10 cellular contexts compared by ENCODE assay signal in genomic region chr3:114363554-114364202, GRCh38.
DNase-seq lines count a peak whose midpoint lies in the region; ATAC-seq and TF ChIP-seq lines count a peak whose summit lies in the region.
"Had no signal": no experiment of that assay in that cellular context is flagged by ENCODE, and none has a peak within 500 bp of the region (broad histone marks: within the 10 kb centered on the region; RNA-seq: fewer than 3 reads in every experiment).

No MANE protein-coding gene starts in this region.

- H3K4me1 Mint-ChIP-seq in type B pancreatic cell (ENCODE audit: unreplicated experiment), result peaks cover 17% of the 10 kb centered on the region

- H3K9me3 ChIP-seq in sigmoid colon, result no peaks in the 10 kb centered on the region

- intact Hi-C loops in left cardiac atrium (cut with DNase I), result no loop called here
- intact Hi-C loops in sigmoid colon (cut with DNase I), result no loop called here

- H3K27ac ChIP-seq in sigmoid colon, result peak overlapping the region in 3 of 4 donors; percentile 40 to 56 (median 45)

- H3K27ac Mint-ChIP-seq in type B pancreatic cell, result no peak overlapping the region

- H3K36me3 Mint-ChIP-seq in type B pancreatic cell, result no peaks in the 10 kb centered on the region

- ATAC-seq in left cardiac atrium, result peak; percentile 64 to 91
- no peak for ATAC-seq in GM18870 (IDR thresholded peaks at IDR 0.05; ENCODE audit: unreplicated experiment)

- peak; percentile 41 for DNase-seq in G401 (ENCODE audit: low spot score)
- peak; percentile 70 for DNase-seq in amniotic epithelial cell (ENCODE audit: low read depth)
- DNase-seq in left cardiac atrium, result no peak
- no peak for DNase-seq in sigmoid colon
- no peak for DNase-seq in type B pancreatic cell (ENCODE audit: extremely low spot score, unreplicated experiment)
- DNase-seq in activated effector memory CD4-positive, alpha-beta T cell treated with anti-CD3 and anti-CD28 coated beads, Interleukin-2, amount 50 U/mL, for 16 hours, result no peak
- DNase-seq in MV-4-11 (lab: John Stamatoyannopoulos, UW), result no peak
- DNase-seq: cortex of kidney, posterior cingulate gyrus had no signal

- no peaks in the 10 kb centered on the region for H3K27me3 ChIP-seq in sigmoid colon

- 82 to 94% methylated on average over 1 of the region's 1 CpG for WGBS in sigmoid colon, 2 donors

- no peaks in the 10 kb centered on the region for H3K36me3 ChIP-seq in sigmoid colon

- peaks cover 0 to 47% (median 33%) of the 10 kb centered on the region in 4 donors for H3K4me1 ChIP-seq in sigmoid colon

- H3K4me3 ChIP-seq in sigmoid colon, result no peak overlapping the region

- TF ChIP-seq EP300 in sigmoid colon (IDR thresholded peaks at IDR 0.05), result no peak

- H3K27me3 Mint-ChIP-seq in type B pancreatic cell, result no peaks in the 10 kb centered on the region

- TF ChIP-seq CTCF in sigmoid colon (IDR thresholded peaks at IDR 0.05) (no peak), type B pancreatic cell (conservative IDR thresholded peaks at IDR 0.05) (no peak)

- in situ Hi-C loops in G401 (cut with HindIII; ENCODE audit: low sequenced_read_pairs), result no loop called here

- no peak for TF ChIP-seq POLR2A in sigmoid colon (IDR thresholded peaks at IDR 0.05)

- H3K4me3 Mint-ChIP-seq in type B pancreatic cell, result no peak overlapping the region

- H3K9me3 Mint-ChIP-seq in type B pancreatic cell, result no peaks in the 10 kb centered on the region

Comparison
In these comparisons a context has a peak if more than half of its experiments do, and no peak if none do; other contexts are left out.
1. DNase-seq: peak in G401 (single experiment) and amniotic epithelial cell (single experiment); none in left cardiac atrium (single experiment), sigmoid colon (single experiment), type B pancreatic cell (single experiment), activated effector memory CD4-positive, alpha-beta T cell treated with anti-CD3 and anti-CD28 coated beads, Interleukin-2, amount 50 U/mL, for 16 hours (single experiment) and MV-4-11 (single experiment).